ENCODE assay signal across 9 cellular contexts in genomic region chr1:26852701-26853100, GRCh38. TPM values are rescaled to one million over a fixed set of nuclear protein-coding genes. Genes with fewer than 3 reads are reported as not detected.
A peak's percentile ranks its signal among the peaks of the same experiment; 100 is the strongest.
DNase-seq lines count a peak whose midpoint lies in the region; ATAC-seq, FAIRE-seq and TF ChIP-seq lines count a peak whose summit lies in the region.
"Had no signal": no experiment of that assay in that cellular context is flagged by ENCODE, and none has a peak within 500 bp of the region (broad histone marks: within the 10 kb centered on the region; RNA-seq: fewer than 3 reads in every experiment).

No MANE protein-coding gene starts in this region.

- TF ChIP-seq CTCF in HepG2 (CRISPR knock-in tag; IDR thresholded peaks at IDR 0.05) (no peak), right lobe of liver (IDR thresholded peaks at IDR 0.05) (no peak), esophagus squamous epithelium (IDR thresholded peaks at IDR 0.05) (no peak), tibial artery (IDR thresholded peaks at IDR 0.05) (no peak), heart left ventricle (IDR thresholded peaks at IDR 0.05) (no peak)

- CTCF ChIA-PET in HepG2 (lab: Yijun Ruan, JAX; ENCODE audit: low intra/inter-chr PET ratio, low total read pairs): interaction anchor here (2.1 kb wide), 1 partner anchor 25 kb away, joined by 26 read pairs; no protein-coding TSS in a partner anchor

- H3K27ac ChIP-seq in HepG2 (ENCODE audit: extremely low read length, insufficient read depth, low read length): no peak overlapping the region
- H3K27ac ChIP-seq in right lobe of liver: no peak overlapping the region
- peak overlapping the region; percentile 58 to 100 (median 98) for H3K27ac ChIP-seq in esophagus squamous epithelium
- no peak overlapping the region for H3K27ac ChIP-seq in tibial artery
- no peak overlapping the region for H3K27ac ChIP-seq in heart left ventricle
- H3K27ac ChIP-seq: BLaER1 treated with 17β-estradiol and CSF1 and Interleukin-3, amounts not matched to agents 10 nM and 100 nM; gastroesophageal sphincter had no signal

- no peak overlapping the region for H3K9ac ChIP-seq in HepG2 (ENCODE audit: insufficient read depth, low read depth, low read length)
- H3K9ac ChIP-seq: BLaER1 treated with 17β-estradiol and CSF1 and Interleukin-3, amounts not matched to agents 10 nM and 100 nM had no signal

- H3K4me1 ChIP-seq in HepG2 (ENCODE audit: insufficient read depth, low read length) (peaks cover 17% of the 10 kb centered on the region), right lobe of liver (peaks cover 0 to 14% (median 0%) of the 10 kb centered on the region in 4 donors), esophagus squamous epithelium (peaks cover 35 to 95% (median 78%) of the 10 kb centered on the region in 3 donors), tibial artery (peaks cover 0 to 12% (median 9%) of the 10 kb centered on the region in 4 donors), heart left ventricle (peaks cover 0 to 6% (median 0%) of the 10 kb centered on the region in 12 donors)

- H2AFZ ChIP-seq in HepG2 (ENCODE audit: low read length): no peak overlapping the region

- no peak overlapping the region for H3K4me2 ChIP-seq in HepG2 (ENCODE audit: low read depth, low read length)
- H3K4me2 ChIP-seq: BLaER1 treated with 17β-estradiol and CSF1 and Interleukin-3, amounts not matched to agents 10 nM and 100 nM had no signal

- intact Hi-C loops in HepG2 (cut with micrococcal nuclease; ENCODE audit: unreplicated experiment) (loop anchor here (1.0 kb wide), 1 partner anchor 26 kb away; no protein-coding TSS in a partner anchor), right lobe of liver (cut with DNase I) (loop anchor here in 1 of 2 donors (5.0 kb wide), 1 partner anchor 35 kb away; no protein-coding TSS in a partner anchor), esophagus squamous epithelium (cut with DNase I) (no loop called here), tibial artery (cut with DNase I; ENCODE audit: low total_unique reads) (loop anchor here (2.0 kb wide), 1 partner anchor 26 kb away; no protein-coding TSS in a partner anchor), heart left ventricle (cut with DNase I) (loop anchor here in 8 of 10 donors (1.0 to 2.0 kb wide), 3 partner anchors 24 to 26 kb away; no protein-coding TSS in a partner anchor)

- no peak for FAIRE-seq in HepG2 (lab: Jason Lieb, UNC)

- no peak for DNase-seq in HepG2 (ENCODE audit: low spot score)
- DNase-seq in right lobe of liver: no peak
- no peak for DNase-seq in esophagus squamous epithelium (lab: John Stamatoyannopoulos, UW)
- no peak for DNase-seq in occipital lobe (lab: John Stamatoyannopoulos, UW)
- no peak for DNase-seq in tibial artery
- no peak for DNase-seq in heart left ventricle

- in situ Hi-C loops in HepG2 (cut with HindIII; ENCODE audit: extremely low pct_ligation_motif_present, low pct_unique_long_range_greater_than_20kb): no loop called here

- 78% methylated on average over 9 of the region's 9 CpGs for WGBS in HepG2 (ENCODE audit: low lambda C conversion rate)
- 70% methylated on average over 9 of the region's 9 CpGs for WGBS in right lobe of liver (ENCODE audit: insufficient coverage, low coverage, low lambda C conversion rate, missing lambda C conversion rate)
- 61 to 63% methylated on average over 6 to 9 of the region's 9 CpGs for WGBS in esophagus squamous epithelium, 2 donors
- 70 to 79% (median 76%) methylated on average over 9 of the region's 9 CpGs for WGBS in heart left ventricle, 4 donors

- POLR2A ChIA-PET in HepG2 (lab: Yijun Ruan, JAX): no interaction called here

- ATAC-seq in HepG2 (no peak), right lobe of liver (no peak), heart left ventricle (no peak)

- no TSS peak for BruUV-seq in HepG2 (replicated peaks; lab: Mats Ljungman, UMichigan)

- H3K4me3 ChIP-seq in HepG2 (replicated peaks in 1 of 3; ENCODE audit: insufficient read depth in 1 of 3, low read depth in 2 of 3, low read length in 3 of 3): no peak overlapping the region
- no peak overlapping the region for H3K4me3 ChIP-seq in right lobe of liver
- H3K4me3 ChIP-seq in esophagus squamous epithelium: no peak overlapping the region
- no peak overlapping the region for H3K4me3 ChIP-seq in tibial artery
- no peak overlapping the region for H3K4me3 ChIP-seq in heart left ventricle
- H3K4me3 ChIP-seq: BLaER1 treated with 17β-estradiol and CSF1 and Interleukin-3, amounts not matched to agents 10 nM and 100 nM; gastroesophageal sphincter had no signal

- TF ChIP-seq EP300 in HepG2 (IDR thresholded peaks at IDR 0.05; ENCODE audit: low read depth in 2 of 2, low read length in 2 of 2) (no peak), HepG2 (CRISPR knock-in tag; IDR thresholded peaks at IDR 0.05; ENCODE audit: borderline replicate concordance) (no peak)

- no peak for TF ChIP-seq RAD21 in HepG2 (CRISPR knock-in tag; IDR thresholded peaks at IDR 0.05)

- H3K79me2 ChIP-seq in HepG2 (ENCODE audit: insufficient read depth, low read length): no peaks in the 10 kb centered on the region

- TF ChIP-seq POLR2A in HepG2 (IDR thresholded peaks at IDR 0.05; ENCODE audit: insufficient read depth in 1 of 2, low read depth in 2 of 2, low read length in 2 of 2) (no peak), right lobe of liver (IDR thresholded peaks at IDR 0.05) (no peak), esophagus squamous epithelium (IDR thresholded peaks at IDR 0.05) (no peak), heart left ventricle (IDR thresholded peaks at IDR 0.05) (no peak)

- H3K27me3 ChIP-seq in HepG2 (ENCODE audit: control insufficient read depth in 1 of 2, insufficient read depth in 2 of 2, low read length in 2 of 2) (no peaks in the 10 kb centered on the region), right lobe of liver (no peaks in the 10 kb centered on the region), esophagus squamous epithelium (no peaks in the 10 kb centered on the region), tibial artery (no peaks in the 10 kb centered on the region), heart left ventricle (no peaks in the 10 kb centered on the region)
- H3K27me3 ChIP-seq: BLaER1 treated with 17β-estradiol and CSF1 and Interleukin-3, amounts not matched to agents 10 nM and 100 nM; gastroesophageal sphincter had no signal

- H3K36me3 ChIP-seq in HepG2 (replicated peaks in 1 of 2; ENCODE audit: control insufficient read depth in 1 of 2, insufficient read depth in 2 of 2, low read length in 2 of 2) (peaks cover 27 to 53% of the 10 kb centered on the region in 2 experiments), right lobe of liver (peaks cover 0 to 38% (median 17%) of the 10 kb centered on the region in 4 donors), esophagus squamous epithelium (peaks cover 39 to 83% (median 40%) of the 10 kb centered on the region in 3 donors), tibial artery (peaks cover 61 to 100% (median 84%) of the 10 kb centered on the region in 3 donors), heart left ventricle (peaks cover 0 to 96% (median 84%) of the 10 kb centered on the region in 9 donors)

- no peaks in the 10 kb centered on the region for H3K9me3 ChIP-seq in HepG2 (ENCODE audit: low read length)
- no peaks in the 10 kb centered on the region for H3K9me3 ChIP-seq in right lobe of liver
- no peaks in the 10 kb centered on the region for H3K9me3 ChIP-seq in esophagus squamous epithelium
- no peaks in the 10 kb centered on the region for H3K9me3 ChIP-seq in tibial artery
- H3K9me3 ChIP-seq in heart left ventricle: no peaks in the 10 kb centered on the region
- H3K9me3 ChIP-seq: BLaER1 treated with 17β-estradiol and CSF1 and Interleukin-3, amounts not matched to agents 10 nM and 100 nM; gastroesophageal sphincter had no signal

- H4K20me1 ChIP-seq in HepG2 (ENCODE audit: insufficient read depth, low read length): no peaks in the 10 kb centered on the region

RNA-seq across cellular contexts. Expression of gene SFN, which starts 10.2 kb away (rescaled TPM):
- total RNA-seq in HepG2 (2016; rRNA removed; fragmentation: Illumina TruSeq; extraction: Trizol): 5.6 and 6.8 TPM in 2 replicates
- total RNA-seq in HepG2 (2016; cell fraction: cytosol; rRNA removed; fragmentation: Illumina TruSeq; extraction: Trizol; ENCODE audit: low read depth): 1.2 and 1.3 TPM in 2 replicates
- total RNA-seq in HepG2 (2016; cell fraction: insoluble cytoplasmic fraction; rRNA removed; fragmentation: Illumina TruSeq; extraction: Trizol): 6.1 and 6.5 TPM in 2 replicates
- 2.4 and 2.5 TPM in 2 replicates for total RNA-seq in HepG2 (2016; cell fraction: membrane; rRNA removed; fragmentation: Illumina TruSeq; extraction: Trizol)
- total RNA-seq in HepG2 (2016; cell fraction: nucleus; rRNA removed; fragmentation: Illumina TruSeq; extraction: Trizol): 2.2 and 3.0 TPM in 2 replicates
- 4.0 and 4.3 TPM in 2 replicates for polyA plus RNA-seq in HepG2 (2011; rRNA removed)
- polyA plus RNA-seq in HepG2 (2011; cell fraction: cytosol; rRNA removed): 2.8 and 3.9 TPM in 2 replicates
- 1.8 and 2.5 TPM in 2 replicates for polyA plus RNA-seq in HepG2 (2011; cell fraction: nucleus; rRNA removed)
- polyA plus RNA-seq in HepG2 (2012): 4.0 and 4.4 TPM in 2 replicates
- 1.4 and 1.6 TPM in 2 replicates for polyA plus RNA-seq in HepG2 (2016; cell fraction: cytosol; fragmentation: Illumina TruSeq; extraction: Trizol; ENCODE audit: low read depth)
- 9.2 and 11.4 TPM in 2 replicates for polyA plus RNA-seq in HepG2 (2016; cell fraction: insoluble cytoplasmic fraction; fragmentation: Illumina TruSeq; extraction: Trizol; ENCODE audit: low read depth)
- polyA plus RNA-seq in HepG2 (2016; cell fraction: membrane; fragmentation: Illumina TruSeq; extraction: Trizol; ENCODE audit: low read depth): 2.1 and 2.5 TPM in 2 replicates
- polyA plus RNA-seq in HepG2 (2016; cell fraction: nucleus; fragmentation: Illumina TruSeq; extraction: Trizol; ENCODE audit: insufficient read depth, low read depth): 4.6 and 6.2 TPM in 2 replicates
- polyA minus RNA-seq in HepG2 (2011; rRNA and poly(A)+ RNA removed; ENCODE audit: low replicate concordance): 2.2 and 119 TPM in 2 replicates
- 3.0 and 4.8 TPM in 2 replicates for polyA minus RNA-seq in HepG2 (2011; cell fraction: cytosol; rRNA and poly(A)+ RNA removed)
- 0.37 and 1.7 TPM in 2 replicates for polyA minus RNA-seq in HepG2 (2011; cell fraction: nucleus; rRNA and poly(A)+ RNA removed)
- 1 to 10 TPM in 3 of 6 experiments, not detected in 3; 2.2 to 2.5 (median 2.5) TPM for total RNA-seq in right lobe of liver
- 1,000 to 10,000 TPM; 1,060 to 2,609 (median 1,818) TPM for total RNA-seq in esophagus squamous epithelium
- total RNA-seq in occipital lobe: not detected
- total RNA-seq in heart left ventricle: under 1 TPM in 2 of 9 donors, not detected in 7; 0.26 to 0.37 TPM
- polyA plus RNA-seq in heart left ventricle: under 1 TPM; 0.11 to 0.42 TPM
- total RNA-seq: skeletal muscle tissue had no signal

RNA-seq across cellular contexts. Expression of gene ZDHHC18, which starts 26.2 kb away (rescaled TPM):
- total RNA-seq in HepG2 (2016; rRNA removed; fragmentation: Illumina TruSeq; extraction: Trizol) (9.0 and 13.2 TPM in 2 replicates), right lobe of liver (10 to 100 TPM in 5 of 6 experiments, 1 to 10 TPM in 1; 9.6 to 16.9 (median 14.1) TPM), esophagus squamous epithelium (10 to 100 TPM; 24.5 to 34.4 (median 29.4) TPM), occipital lobe (19.2 TPM), heart left ventricle (10 to 100 TPM in 8 of 9 donors, 1 to 10 TPM in 1; 9.2 to 22.5 (median 12.2) TPM)
- total RNA-seq in HepG2 (2016; cell fraction: cytosol; rRNA removed; fragmentation: Illumina TruSeq; extraction: Trizol; ENCODE audit: low read depth): 6.6 and 7.7 TPM in 2 replicates
- total RNA-seq in HepG2 (2016; cell fraction: insoluble cytoplasmic fraction; rRNA removed; fragmentation: Illumina TruSeq; extraction: Trizol): 7.9 and 11.9 TPM in 2 replicates
- 21.8 and 26.5 TPM in 2 replicates for total RNA-seq in HepG2 (2016; cell fraction: membrane; rRNA removed; fragmentation: Illumina TruSeq; extraction: Trizol)
- 9.5 and 10.6 TPM in 2 replicates for total RNA-seq in HepG2 (2016; cell fraction: nucleus; rRNA removed; fragmentation: Illumina TruSeq; extraction: Trizol)
- polyA plus RNA-seq in HepG2 (2011; rRNA removed) (35.3 and 40.6 TPM in 2 replicates), heart left ventricle (10 to 100 TPM in 1 of 2 donors, 1 to 10 TPM in 1; 8.7 to 18.5 TPM)
- polyA plus RNA-seq in HepG2 (2011; cell fraction: cytosol; rRNA removed): 29.0 and 30.0 TPM in 2 replicates
- polyA plus RNA-seq in HepG2 (2011; cell fraction: nucleus; rRNA removed): 32.6 and 39.8 TPM in 2 replicates
- polyA plus RNA-seq in HepG2 (2012): 12.9 and 16.3 TPM in 2 replicates
- polyA plus RNA-seq in HepG2 (2016; cell fraction: cytosol; fragmentation: Illumina TruSeq; extraction: Trizol; ENCODE audit: low read depth): 13.9 and 14.2 TPM in 2 replicates
- 13.2 and 16.6 TPM in 2 replicates for polyA plus RNA-seq in HepG2 (2016; cell fraction: insoluble cytoplasmic fraction; fragmentation: Illumina TruSeq; extraction: Trizol; ENCODE audit: low read depth)
- polyA plus RNA-seq in HepG2 (2016; cell fraction: membrane; fragmentation: Illumina TruSeq; extraction: Trizol; ENCODE audit: low read depth): 30.8 and 32.0 TPM in 2 replicates
- polyA plus RNA-seq in HepG2 (2016; cell fraction: nucleus; fragmentation: Illumina TruSeq; extraction: Trizol; ENCODE audit: insufficient read depth, low read depth): 19.3 and 23.8 TPM in 2 replicates
- 33.5 and 53.0 TPM in 2 replicates for polyA minus RNA-seq in HepG2 (2011; rRNA and poly(A)+ RNA removed; ENCODE audit: low replicate concordance)
- 11.3 and 14.6 TPM in 2 replicates for polyA minus RNA-seq in HepG2 (2011; cell fraction: cytosol; rRNA and poly(A)+ RNA removed)
- 8.4 and 8.7 TPM in 2 replicates for polyA minus RNA-seq in HepG2 (2011; cell fraction: nucleus; rRNA and poly(A)+ RNA removed)

RNA-seq across cellular contexts. Expression of gene GPN2, which starts 37.4 kb away (rescaled TPM):
- 19.3 and 22.9 TPM in 2 replicates for total RNA-seq in HepG2 (2016; rRNA removed; fragmentation: Illumina TruSeq; extraction: Trizol)
- total RNA-seq in HepG2 (2016; cell fraction: cytosol; rRNA removed; fragmentation: Illumina TruSeq; extraction: Trizol; ENCODE audit: low read depth): 1.8 and 2.5 TPM in 2 replicates
- total RNA-seq in HepG2 (2016; cell fraction: insoluble cytoplasmic fraction; rRNA removed; fragmentation: Illumina TruSeq; extraction: Trizol): 20.8 and 22.5 TPM in 2 replicates
- 4.7 and 7.3 TPM in 2 replicates for total RNA-seq in HepG2 (2016; cell fraction: membrane; rRNA removed; fragmentation: Illumina TruSeq; extraction: Trizol)
- 10.8 and 13.7 TPM in 2 replicates for total RNA-seq in HepG2 (2016; cell fraction: nucleus; rRNA removed; fragmentation: Illumina TruSeq; extraction: Trizol)
- polyA plus RNA-seq in HepG2 (2011; rRNA removed): 38.9 and 41.8 TPM in 2 replicates
- 16.3 and 25.9 TPM in 2 replicates for polyA plus RNA-seq in HepG2 (2011; cell fraction: cytosol; rRNA removed)
- 29.9 and 35.0 TPM in 2 replicates for polyA plus RNA-seq in HepG2 (2011; cell fraction: nucleus; rRNA removed)
- 14.4 and 15.5 TPM in 2 replicates for polyA plus RNA-seq in HepG2 (2012)
- polyA plus RNA-seq in HepG2 (2016; cell fraction: cytosol; fragmentation: Illumina TruSeq; extraction: Trizol; ENCODE audit: low read depth): 4.8 and 5.2 TPM in 2 replicates
- 31.8 and 35.9 TPM in 2 replicates for polyA plus RNA-seq in HepG2 (2016; cell fraction: insoluble cytoplasmic fraction; fragmentation: Illumina TruSeq; extraction: Trizol; ENCODE audit: low read depth)
- 8.5 and 9.5 TPM in 2 replicates for polyA plus RNA-seq in HepG2 (2016; cell fraction: membrane; fragmentation: Illumina TruSeq; extraction: Trizol; ENCODE audit: low read depth)
- polyA plus RNA-seq in HepG2 (2016; cell fraction: nucleus; fragmentation: Illumina TruSeq; extraction: Trizol; ENCODE audit: insufficient read depth, low read depth): 31.5 and 47.0 TPM in 2 replicates
- 46.8 and 68.0 TPM in 2 replicates for polyA minus RNA-seq in HepG2 (2011; rRNA and poly(A)+ RNA removed; ENCODE audit: low replicate concordance)
- polyA minus RNA-seq in HepG2 (2011; cell fraction: cytosol; rRNA and poly(A)+ RNA removed): 18.6 and 24.9 TPM in 2 replicates
- polyA minus RNA-seq in HepG2 (2011; cell fraction: nucleus; rRNA and poly(A)+ RNA removed): 11.1 and 15.8 TPM in 2 replicates
- total RNA-seq in right lobe of liver: 10 to 100 TPM in 4 of 6 experiments, 1 to 10 TPM in 2; 5.6 to 18.3 (median 15.3) TPM
- total RNA-seq in esophagus squamous epithelium: 10 to 100 TPM in 2 of 4 donors, 1 to 10 TPM in 2; 4.9 to 10.8 (median 9.4) TPM
- total RNA-seq in occipital lobe: 11.5 TPM
- 10 to 100 TPM in 8 of 9 donors, 1 to 10 TPM in 1; 7.6 to 27.4 (median 17.1) TPM for total RNA-seq in heart left ventricle
- polyA plus RNA-seq in heart left ventricle: 10 to 100 TPM; 12.0 to 15.7 TPM

RNA-seq across cellular contexts. Expression of gene GPATCH3, which starts 47.6 kb away (rescaled TPM):
- total RNA-seq in HepG2 (2016; rRNA removed; fragmentation: Illumina TruSeq; extraction: Trizol) (11.0 and 12.5 TPM in 2 replicates), right lobe of liver (1 to 10 TPM; 6.0 to 8.1 (median 7.1) TPM), esophagus squamous epithelium (10 to 100 TPM in 1 of 4 donors, 1 to 10 TPM in 3; 6.9 to 11.2 (median 7.6) TPM), occipital lobe (8.1 TPM), heart left ventricle (10 to 100 TPM in 3 of 9 donors, 1 to 10 TPM in 6; 6.0 to 14.9 (median 9.0) TPM)
- total RNA-seq in HepG2 (2016; cell fraction: cytosol; rRNA removed; fragmentation: Illumina TruSeq; extraction: Trizol; ENCODE audit: low read depth): 1.6 and 3.3 TPM in 2 replicates
- 11.4 and 14.1 TPM in 2 replicates for total RNA-seq in HepG2 (2016; cell fraction: insoluble cytoplasmic fraction; rRNA removed; fragmentation: Illumina TruSeq; extraction: Trizol)
- total RNA-seq in HepG2 (2016; cell fraction: membrane; rRNA removed; fragmentation: Illumina TruSeq; extraction: Trizol): 8.6 and 9.5 TPM in 2 replicates
- 9.7 and 10.0 TPM in 2 replicates for total RNA-seq in HepG2 (2016; cell fraction: nucleus; rRNA removed; fragmentation: Illumina TruSeq; extraction: Trizol)
- polyA plus RNA-seq in HepG2 (2011; rRNA removed) (6.8 and 8.3 TPM in 2 replicates), heart left ventricle (10 to 100 TPM in 1 of 2 donors, 1 to 10 TPM in 1; 7.7 to 11.7 TPM)
- polyA plus RNA-seq in HepG2 (2011; cell fraction: cytosol; rRNA removed): 5.6 TPM in 2 replicates
- polyA plus RNA-seq in HepG2 (2011; cell fraction: nucleus; rRNA removed): 12.9 and 16.4 TPM in 2 replicates
- polyA plus RNA-seq in HepG2 (2012): 7.4 and 8.5 TPM in 2 replicates
- polyA plus RNA-seq in HepG2 (2016; cell fraction: cytosol; fragmentation: Illumina TruSeq; extraction: Trizol; ENCODE audit: low read depth): 3.5 and 4.5 TPM in 2 replicates
- polyA plus RNA-seq in HepG2 (2016; cell fraction: insoluble cytoplasmic fraction; fragmentation: Illumina TruSeq; extraction: Trizol; ENCODE audit: low read depth): 12.3 and 14.3 TPM in 2 replicates
- 6.7 and 7.6 TPM in 2 replicates for polyA plus RNA-seq in HepG2 (2016; cell fraction: membrane; fragmentation: Illumina TruSeq; extraction: Trizol; ENCODE audit: low read depth)
- polyA plus RNA-seq in HepG2 (2016; cell fraction: nucleus; fragmentation: Illumina TruSeq; extraction: Trizol; ENCODE audit: insufficient read depth, low read depth): 18.7 and 22.1 TPM in 2 replicates
- polyA minus RNA-seq in HepG2 (2011; rRNA and poly(A)+ RNA removed; ENCODE audit: low replicate concordance): 9.9 and 10.4 TPM in 2 replicates
- polyA minus RNA-seq in HepG2 (2011; cell fraction: cytosol; rRNA and poly(A)+ RNA removed): 4.6 and 4.9 TPM in 2 replicates
- 9.9 and 10.8 TPM in 2 replicates for polyA minus RNA-seq in HepG2 (2011; cell fraction: nucleus; rRNA and poly(A)+ RNA removed)

Comparison
In these comparisons a context has a peak if more than half of its experiments do, and no peak if none do; other contexts are left out.
1. H3K27ac ChIP-seq: peak in esophagus squamous epithelium (4 of 4); none in HepG2 (single experiment), right lobe of liver (0 of 3), tibial artery (0 of 2) and heart left ventricle (0 of 12).
2. RNA of gene SFN, which starts 10.2 kb away (total RNA-seq): 1,060 to 2,609 TPM in esophagus squamous epithelium; 1.2 to 6.8 TPM in HepG2, 2.2 to 2.5 TPM in right lobe of liver, 0.26 to 0.37 TPM in heart left ventricle and not detected in occipital lobe (single experiment); every median in the first group is over 100 times any median in the second.